1 cellular context compared by ENCODE assay signal in genomic region chr19:35120898-35121297, GRCh38.
TF ChIP-seq lines count a peak whose summit lies in the region.

No MANE protein-coding gene starts in this region.

TF ChIP-seq in WTC11, 78 proteins besides CTCF, POLR2A, EP300 and RAD21 (continued from another document):
- TF ChIP-seq PRDM15 (CRISPR knock-in tag; IDR thresholded peaks at IDR 0.05) (no peak), TCF7 (CRISPR knock-in tag; IDR thresholded peaks at IDR 0.05; ENCODE audit: low read depth) (no peak), ZNF232 (CRISPR knock-in tag; IDR thresholded peaks at IDR 0.05) (no peak), ZNF532 (CRISPR knock-in tag; IDR thresholded peaks at IDR 0.05; ENCODE audit: borderline replicate concordance) (no peak), ATF3 (CRISPR knock-in tag; conservative IDR thresholded peaks at IDR 0.05) (no peak), ZNF423 (CRISPR knock-in tag; IDR thresholded peaks at IDR 0.05) (no peak), ZNF121 (CRISPR knock-in tag; IDR thresholded peaks at IDR 0.05) (no peak), ZSCAN18 (CRISPR knock-in tag; IDR thresholded peaks at IDR 0.05) (no peak)
